Comparison of ENCODE assay signal across 15 cellular contexts in genomic region chr4:8168232-8168631, GRCh38. TPM values are rescaled to one million over a fixed set of nuclear protein-coding genes. Genes with fewer than 3 reads are reported as not detected.
DNase-seq lines count a peak whose midpoint lies in the region; FAIRE-seq and TF ChIP-seq lines count a peak whose summit lies in the region.
"Had no signal": no experiment of that assay in that cellular context is flagged by ENCODE, and none has a peak within 500 bp of the region (broad histone marks: within the 10 kb centered on the region; RNA-seq: fewer than 3 reads in every experiment).

No MANE protein-coding gene starts in this region.

- DNase-seq in A673 (ENCODE audit: low spot score) (no peak), astrocyte of the spinal cord (ENCODE audit: low read depth, low spot score) (no peak), keratinocyte (ENCODE audit: low read depth, low spot score) (no peak), NCI-H1417 (lab: John Stamatoyannopoulos, UW) (no peak), AG08396 (ENCODE audit: low spot score) (no peak)
- DNase-seq in activated CD4-positive, alpha-beta T cell treated with anti-CD3 and anti-CD28 coated beads for 1 hour = no peak
- no peak for DNase-seq in stimulated activated CD4-positive, alpha-beta T cell treated with anti-CD3 and anti-CD28 coated beads, Interleukin-4, amount 100 ng/mL, for 1 hour
- DNase-seq: activated CD4-positive, alpha-beta memory T cell treated with anti-CD3 and anti-CD28 coated beads, Interleukin-2, amount 10 ng/mL, durations not matched to agents 7 days and 5 days; activated naive CD8-positive, alpha-beta T cell treated with anti-CD3 and anti-CD28 coated beads for 36 hours; CD4-positive, CD25-positive, alpha-beta regulatory T cell; effector CD4-positive, alpha-beta T cell; NCI-H1092 treated with DMSO at 0.1 percent for 48 hours; NCI-H524; stimulated activated naive CD4-positive, alpha-beta T cell treated with Interleukin-2 at 50 U/mL for 16 hours had no signal

- H3K9me3 ChIP-seq in A673 (ENCODE audit: low read depth, low read length, poor library complexity, severe bottlenecking) = no peaks in the 10 kb centered on the region
- peaks cover 4% of the 10 kb centered on the region for H3K9me3 ChIP-seq in keratinocyte (ENCODE audit: control insufficient read depth, low read depth, low read length)

- intact Hi-C loops in A673 (cut with micrococcal nuclease; ENCODE audit: unreplicated experiment) = no loop called here

- dilution Hi-C loops in keratinocyte (cut with MboI; ENCODE audit: extremely low pct_ligation_motif_present, low sequenced_read_pairs) = no loop called here

- in situ Hi-C loops in astrocyte of the spinal cord (cut with HindIII; ENCODE audit: low sequenced_read_pairs) = no loop called here

- H3K9me1 ChIP-seq in keratinocyte (ENCODE audit: control insufficient read depth, extremely low read depth, insufficient read depth, low read length) = no peaks in the 10 kb centered on the region

- H4K20me1 ChIP-seq in keratinocyte (ENCODE audit: control insufficient read depth, extremely low read depth, insufficient read depth, low read length) = no peaks in the 10 kb centered on the region

- POLR2A ChIA-PET in A673 (lab: Charles Lee; ENCODE audit: low non-redundant PET) = no interaction called here

- H3K36me3 ChIP-seq in A673 (ENCODE audit: insufficient read depth, low read length, poor library complexity, severe bottlenecking) = no peaks in the 10 kb centered on the region
- no peaks in the 10 kb centered on the region for H3K36me3 ChIP-seq in keratinocyte (ENCODE audit: control insufficient read depth in 2 of 2, extremely low read depth in 1 of 2, insufficient read depth in 2 of 2, low read length in 2 of 2)

- H3K27ac ChIP-seq in A673 (ENCODE audit: low read depth, low read length, poor library complexity, severe bottlenecking) (no peak overlapping the region), keratinocyte (ENCODE audit: control insufficient read depth, insufficient read depth, low read length) (no peak overlapping the region)

- H3K9ac ChIP-seq in keratinocyte (ENCODE audit: control insufficient read depth, extremely low read depth, insufficient read depth, low read length) = no peak overlapping the region

- H3K27me3 ChIP-seq in A673 (replicated peaks; ENCODE audit: insufficient read depth, low read depth, low read length, poor library complexity) = no peaks in the 10 kb centered on the region
- H3K27me3 ChIP-seq in keratinocyte (ENCODE audit: control insufficient read depth, extremely low read depth, insufficient read depth, low read length) = peaks cover 8% of the 10 kb centered on the region

- H2AFZ ChIP-seq in keratinocyte (ENCODE audit: control insufficient read depth, low read length) = no peak overlapping the region

- no peaks in the 10 kb centered on the region for H3K79me2 ChIP-seq in keratinocyte (ENCODE audit: control insufficient read depth, insufficient read depth, low read length)

- H3K4me3 ChIP-seq in A673 (ENCODE audit: low read depth, low read length, poor library complexity, severe bottlenecking) (no peak overlapping the region), GM12875 (ENCODE audit: low read depth, low read length) (no peak overlapping the region), astrocyte of the spinal cord (ENCODE audit: low read depth, low read length) (no peak overlapping the region), keratinocyte (ENCODE audit: control insufficient read depth in 2 of 3, extremely low read depth in 1 of 3, insufficient read depth in 2 of 3, low read depth in 1 of 3, low read length in 3 of 3) (no peak overlapping the region)

- BruUV-seq in A673 (replicated peaks; lab: Mats Ljungman, UMichigan) = no TSS peak

- peak; percentile 56 for TF ChIP-seq CTCF in A673 (conservative IDR thresholded peaks at IDR 0.05; ENCODE audit: low read depth, low read length)
- TF ChIP-seq CTCF in GM12875 (IDR thresholded peaks at IDR 0.05; ENCODE audit: borderline replicate concordance, insufficient read depth, low read depth, low read length) = 0 out of 2 replicates have a peak, but pooled peaks have one; percentile 17
- TF ChIP-seq CTCF in astrocyte of the spinal cord (IDR thresholded peaks at IDR 0.05; ENCODE audit: low read depth, low read length) = peak; percentile 38
- peak in 2 of 3 experiments; percentile 50 to 62 for TF ChIP-seq CTCF in keratinocyte (optimal IDR thresholded peaks at IDR 0.05 in 1 of 3, IDR thresholded peaks at IDR 0.05 in 1 of 3, conservative IDR thresholded peaks at IDR 0.05 in 1 of 3; ENCODE audit: extremely low read depth in 1 of 3, insufficient read depth in 2 of 3, low read length in 3 of 3)

- FAIRE-seq in keratinocyte (lab: Jason Lieb, UNC) = no peak

- no peak overlapping the region for H3K4me2 ChIP-seq in keratinocyte (ENCODE audit: control insufficient read depth, extremely low read depth, insufficient read depth, low read depth, low read length)

- H3K4me1 ChIP-seq in A673 (ENCODE audit: insufficient read depth, low read length, poor library complexity, severe bottlenecking) = no peaks in the 10 kb centered on the region
- peaks cover 20% of the 10 kb centered on the region for H3K4me1 ChIP-seq in keratinocyte (ENCODE audit: control insufficient read depth, extremely low read depth, insufficient read depth, low read length)

- CTCF ChIA-PET in A673 (lab: Charles Lee) = no interaction called here

RNA-seq across cellular contexts. Expression of gene ABLIM2, which starts 9.6 kb away (rescaled TPM):
- total RNA-seq in A673 (2021) = 2.7 and 3.2 TPM in 2 replicates
- 0.94 to 3.0 TPM (median 1.1 TPM) in 3 replicates for polyA plus RNA-seq in keratinocyte
- polyA plus RNA-seq in keratinocyte (2011; ENCODE audit: low read depth) = 3.8 TPM
- 1.1 and 2.0 TPM in 2 replicates for polyA plus RNA-seq in keratinocyte (2011; cell fraction: cytosol; rRNA removed)
- polyA plus RNA-seq in keratinocyte (2011; cell fraction: nucleus; rRNA removed) = 1.5 and 3.6 TPM in 2 replicates
- polyA plus RNA-seq in keratinocyte (2012; ENCODE audit: low replicate concordance) = 1.3 and 9.7 TPM in 2 replicates
- 0.80 to 5.3 TPM (median 3.7 TPM) in 3 replicates for polyA minus RNA-seq in keratinocyte
- 1.7 TPM for polyA minus RNA-seq in keratinocyte (2011; cell fraction: cytosol; rRNA and poly(A)+ RNA removed)
- polyA minus RNA-seq in keratinocyte (2011; cell fraction: nucleus; rRNA and poly(A)+ RNA removed) = 1.6 and 4.2 TPM in 2 replicates

RNA-seq across cellular contexts. Expression of gene SH3TC1, which starts 30.9 kb away (rescaled TPM):
- 0.71 and 2.7 TPM in 2 replicates for total RNA-seq in A673 (2021)
- polyA plus RNA-seq in keratinocyte = 12.0 to 22.1 TPM (median 12.3 TPM) in 3 replicates
- polyA plus RNA-seq in keratinocyte (2011; ENCODE audit: low read depth) = 4.0 TPM
- 3.3 and 7.9 TPM in 2 replicates for polyA plus RNA-seq in keratinocyte (2011; cell fraction: cytosol; rRNA removed)
- polyA plus RNA-seq in keratinocyte (2011; cell fraction: nucleus; rRNA removed) = 28.3 and 44.2 TPM in 2 replicates
- polyA plus RNA-seq in keratinocyte (2012; ENCODE audit: low replicate concordance) = 7.2 and 21.2 TPM in 2 replicates
- 22.2 to 29.7 TPM (median 27.2 TPM) in 3 replicates for polyA minus RNA-seq in keratinocyte
- 35.5 TPM for polyA minus RNA-seq in keratinocyte (2011; cell fraction: cytosol; rRNA and poly(A)+ RNA removed)
- polyA minus RNA-seq in keratinocyte (2011; cell fraction: nucleus; rRNA and poly(A)+ RNA removed) = 48.6 and 60.5 TPM in 2 replicates
